In genomic region chr7:92695308-92696261, GRCh38 we compare ENCODE assay signal across 8 cellular contexts.
DNase-seq lines count a peak whose midpoint lies in the region; ATAC-seq and TF ChIP-seq lines count a peak whose summit lies in the region.

No MANE protein-coding gene starts in this region.

- ATAC-seq in DND-41 (ENCODE audit: insufficient read depth, low read depth) (no peak), gastrocnemius medialis (peak; percentile 61 to 72), HG02970 (IDR thresholded peaks at IDR 0.05; ENCODE audit: low FRiP score, unreplicated experiment) (no peak)

- H3K27ac Mint-ChIP-seq in brain, result peak overlapping the region; percentile 15 to 93 (median 85)

- intact Hi-C loops in gastrocnemius medialis (cut with DNase I; ENCODE audit: low total_unique reads), result loop anchor here (5.0 kb wide), 1 partner anchor 63 kb away; no protein-coding TSS in a partner anchor

- H3K27me3 ChIP-seq in DND-41 (ENCODE audit: insufficient read depth, low read length, poor library complexity) (no peaks in the 10 kb centered on the region), iPS-20b (ENCODE audit: insufficient read depth, low read length) (no peaks in the 10 kb centered on the region), gastrocnemius medialis (no peaks in the 10 kb centered on the region)

- no peak for TF ChIP-seq POLR2A in gastrocnemius medialis (IDR thresholded peaks at IDR 0.05)

- no peak for TF ChIP-seq CTCF in DND-41 (IDR thresholded peaks at IDR 0.05; ENCODE audit: borderline replicate concordance, extremely low read depth, low read length, poor library complexity, severe bottlenecking)
- TF ChIP-seq CTCF in brain (conservative IDR thresholded peaks at IDR 0.05), result no peak
- TF ChIP-seq CTCF in gastrocnemius medialis (IDR thresholded peaks at IDR 0.05 in 4 of 5, conservative IDR thresholded peaks at IDR 0.05 in 1 of 5), result no peak

- peaks cover 100% of the 10 kb centered on the region for H3K79me2 ChIP-seq in DND-41 (ENCODE audit: insufficient read depth, low read length)

- H3K36me3 Mint-ChIP-seq in brain, result peaks cover 19% of the 10 kb centered on the region

- DNase-seq in DND-41, result no peak
- peak; percentile 86 for DNase-seq in M059J (ENCODE audit: low read depth)
- no peak for DNase-seq in gastrocnemius medialis
- DNase-seq in NCI-H128 (lab: John Stamatoyannopoulos, UW; ENCODE audit: unreplicated experiment), result no peak
- DNase-seq in NCI-H446 treated with DMSO at 0.1 percent for 48 hours (lab: John Stamatoyannopoulos, UW), result no peak

- H3K4me2 ChIP-seq in DND-41 (ENCODE audit: insufficient read depth, low read length), result no peak overlapping the region

- H3K4me3 ChIP-seq in DND-41 (ENCODE audit: low read depth in 1 of 2, low read length in 2 of 2), result no peak overlapping the region
- H3K4me3 ChIP-seq in iPS-20b (ENCODE audit: low read length), result peak overlapping the region; percentile 63
- peak overlapping the region; percentile 44 to 60 (median 58) for H3K4me3 ChIP-seq in gastrocnemius medialis

- H3K36me3 ChIP-seq in DND-41 (ENCODE audit: insufficient read depth, low read length) (peaks cover 81% of the 10 kb centered on the region), iPS-20b (ENCODE audit: insufficient read depth, low read depth, low read length) (no peaks in the 10 kb centered on the region), gastrocnemius medialis (no peaks in the 10 kb centered on the region)

- H3K4me1 ChIP-seq in DND-41 (ENCODE audit: insufficient read depth, low read length) (peaks cover 92% of the 10 kb centered on the region), iPS-20b (ENCODE audit: insufficient read depth, low read length) (peaks cover 17% of the 10 kb centered on the region), gastrocnemius medialis (peaks cover 4 to 10% of the 10 kb centered on the region in 2 donors)

- H3K9me3 Mint-ChIP-seq in brain, result peaks cover 0 to 7% (median 0%) of the 10 kb centered on the region in 5 experiments

- no peak overlapping the region for H3K9ac ChIP-seq in DND-41 (ENCODE audit: low read depth, low read length)
- H3K9ac ChIP-seq in iPS-20b (ENCODE audit: low read depth, low read length), result peak overlapping the region; percentile 33; the same call in 1 of the 2 replicates

- no peaks in the 10 kb centered on the region for H3K27me3 Mint-ChIP-seq in brain

- peaks cover 15% of the 10 kb centered on the region; the same call in 1 of the 2 replicates for H4K20me1 ChIP-seq in DND-41 (ENCODE audit: insufficient read depth, low read length)

- peaks cover 64% of the 10 kb centered on the region for H3K4me1 Mint-ChIP-seq in brain

- H2AFZ ChIP-seq in DND-41 (ENCODE audit: low read depth, low read length), result no peak overlapping the region

- H3K4me3 Mint-ChIP-seq in brain, result peak overlapping the region; percentile 82 to 89 (median 87)

- H3K27ac ChIP-seq in DND-41 (ENCODE audit: low read length), result peak overlapping the region; percentile 29
- no peak overlapping the region for H3K27ac ChIP-seq in iPS-20b (ENCODE audit: low read length)
- H3K27ac ChIP-seq in gastrocnemius medialis, result peak overlapping the region; percentile 42 to 68 (median 58)

- no peaks in the 10 kb centered on the region for H3K9me3 ChIP-seq in DND-41 (ENCODE audit: insufficient read depth, low read length, severe bottlenecking)
- H3K9me3 ChIP-seq in iPS-20b (ENCODE audit: insufficient read depth, low read depth, low read length), result no peaks in the 10 kb centered on the region
- no peaks in the 10 kb centered on the region for H3K9me3 ChIP-seq in gastrocnemius medialis

- in situ Hi-C loops in gastrocnemius medialis (cut with MboI; ENCODE audit: low sequenced_read_pairs in 4 of 4), result no loop called here

Comparison
In these comparisons a context has a peak if more than half of its experiments do, and no peak if none do; other contexts are left out.
1. ATAC-seq: peak in gastrocnemius medialis (2 of 2); none in DND-41 (single experiment) and HG02970 (single experiment).
2. H3K4me3 ChIP-seq: peak in iPS-20b (single experiment) and gastrocnemius medialis (4 of 4); none in DND-41 (0 of 2).